27 cellular contexts compared by ENCODE assay signal in genomic region chr9:128188209-128188608, GRCh38. TPM values are rescaled to one million over a fixed set of nuclear protein-coding genes. Genes with fewer than 3 reads are reported as not detected.
A peak's percentile ranks its signal among the peaks of the same experiment; 100 is the strongest.
DNase-seq lines count a peak whose midpoint lies in the region; ATAC-seq and TF ChIP-seq lines count a peak whose summit lies in the region.
"Had no signal": no experiment of that assay in that cellular context is flagged by ENCODE, and none has a peak within 500 bp of the region (broad histone marks: within the 10 kb centered on the region; RNA-seq: fewer than 3 reads in every experiment).

No MANE protein-coding gene starts in this region.

- no peak overlapping the region for H3K4me3 ChIP-seq in HEK293 (ENCODE audit: low read depth, low read length)
- no peak overlapping the region for H3K4me3 ChIP-seq in esophagus squamous epithelium
- H3K4me3 ChIP-seq: Peyer's patch, spleen had no signal

- CTCF ChIA-PET in activated CD4-positive, alpha-beta memory T cell treated with anti-CD3 and anti-CD28 coated beads for 36 hours (lab: Charles Lee) = interaction anchor here (0.8 to 1.2 kb wide), 3 partner anchors 19 to 1668 kb away, joined by 3 read pairs; partner anchors contain the start of gene BBLN
- CTCF ChIA-PET in activated CD4-positive, alpha-beta memory T cell treated with anti-CD3 and anti-CD28 coated beads, Interleukin-2, amount 10 ng/mL, durations not matched to agents 7 days and 5 days (lab: Charles Lee) = interaction anchor here (0.6 to 1.3 kb wide), 2 partner anchors 59 to 406 kb away, joined by 3 read pairs; no protein-coding TSS in a partner anchor
- CTCF ChIA-PET in HEK293 (lab: Yijun Ruan, JAX) = interaction anchor here (0.6 to 1.3 kb wide), 3 partner anchors 42 to 71 kb away, joined by 3 to 6 read pairs (median 3); no protein-coding TSS in a partner anchor

- 44 to 47% methylated on average over 1 of the region's 1 CpG for WGBS in esophagus squamous epithelium, 2 donors

- no peaks in the 10 kb centered on the region for H3K9me3 Mint-ChIP-seq in activated CD4-positive, alpha-beta memory T cell treated with anti-CD3 and anti-CD28 coated beads for 36 hours
- H3K9me3 Mint-ChIP-seq in activated CD4-positive, alpha-beta memory T cell treated with anti-CD3 and anti-CD28 coated beads, Interleukin-2, amount 10 ng/mL, durations not matched to agents 7 days and 5 days = no peaks in the 10 kb centered on the region
- H3K9me3 Mint-ChIP-seq in activated naive CD8-positive, alpha-beta T cell treated with anti-CD3 and anti-CD28 coated beads, Interleukin-2, amount 50 U/mL, for 24 hours = no peaks in the 10 kb centered on the region
- H3K9me3 Mint-ChIP-seq in nephron = no peaks in the 10 kb centered on the region
- H3K9me3 Mint-ChIP-seq in naive thymus-derived CD8-positive, alpha-beta T cell = no peaks in the 10 kb centered on the region
- H3K9me3 Mint-ChIP-seq: activated T-cell treated with anti-CD3 and anti-CD28 coated beads, Interleukin-2, amount 50 U/mL, for 72 hours; CD4-positive, CD25-positive, alpha-beta regulatory T cell had no signal

- POLR2A ChIA-PET in activated CD4-positive, alpha-beta memory T cell treated with anti-CD3 and anti-CD28 coated beads for 36 hours (lab: Charles Lee) = interaction anchor here (0.6 kb wide), 1 partner anchor 23 kb away, joined by 3 read pairs; no protein-coding TSS in a partner anchor
- POLR2A ChIA-PET in activated CD4-positive, alpha-beta memory T cell treated with anti-CD3 and anti-CD28 coated beads, Interleukin-2, amount 10 ng/mL, durations not matched to agents 7 days and 5 days (lab: Charles Lee) = no interaction called here
- POLR2A ChIA-PET in HEK293 (lab: Yijun Ruan, JAX) = interaction anchor here (1.1 kb wide), 1 partner anchor 28 kb away, joined by 4 read pairs; the partner anchor contains the start of gene BBLN
- POLR2A ChIA-PET in naive thymus-derived CD8-positive, alpha-beta T cell (lab: Charles Lee) = interaction anchor here (0.6 kb wide), 2 partner anchors 80 to 193 kb away, joined by 3 to 4 read pairs; no protein-coding TSS in a partner anchor

- no peaks in the 10 kb centered on the region for H3K4me1 ChIP-seq in HEK293 (ENCODE audit: control insufficient read depth, insufficient read depth, low read length)
- H3K4me1 ChIP-seq in esophagus squamous epithelium = peaks cover 10 to 37% (median 20%) of the 10 kb centered on the region in 3 donors

- no peak overlapping the region for H3K4me3 Mint-ChIP-seq in activated CD4-positive, alpha-beta memory T cell treated with anti-CD3 and anti-CD28 coated beads for 36 hours
- H3K4me3 Mint-ChIP-seq in activated CD4-positive, alpha-beta memory T cell treated with anti-CD3 and anti-CD28 coated beads, Interleukin-2, amount 10 ng/mL, durations not matched to agents 7 days and 5 days = no peak overlapping the region
- H3K4me3 Mint-ChIP-seq in activated naive CD8-positive, alpha-beta T cell treated with anti-CD3 and anti-CD28 coated beads, Interleukin-2, amount 50 U/mL, for 24 hours = peak overlapping the region; percentile 23
- H3K4me3 Mint-ChIP-seq in nephron = peak overlapping the region; percentile 29 to 67 (median 62)
- peak overlapping the region in 1 of 10 donors; percentile 28 for H3K4me3 Mint-ChIP-seq in naive thymus-derived CD8-positive, alpha-beta T cell

- H3K36me3 ChIP-seq in HEK293 (ENCODE audit: control insufficient read depth in 2 of 2, insufficient read depth in 1 of 2, low read length in 2 of 2) (peaks cover 15 to 61% of the 10 kb centered on the region in 2 experiments; a peak in 2 of 3 replicates), esophagus squamous epithelium (peaks cover 0 to 72% (median 13%) of the 10 kb centered on the region in 3 donors)

- TF ChIP-seq CTCF in HEK293 (tag by site-specific recombination; IDR thresholded peaks at IDR 0.05) = no peak
- no peak for TF ChIP-seq CTCF in nephron (IDR thresholded peaks at IDR 0.05; ENCODE audit: unreplicated experiment in 3 of 3)
- no peak for TF ChIP-seq CTCF in esophagus squamous epithelium (IDR thresholded peaks at IDR 0.05)

- H3K27ac ChIP-seq in HEK293 (ENCODE audit: extremely low read depth, low read depth, low read length) = no peak overlapping the region
- no peak overlapping the region for H3K27ac ChIP-seq in esophagus squamous epithelium
- H3K27ac ChIP-seq: Peyer's patch, spleen had no signal

- ATAC-seq in activated naive CD8-positive, alpha-beta T cell treated with anti-CD3 and anti-CD28 coated beads, Interleukin-2, amount 50 U/mL, for 24 hours = no peak
- no peak for ATAC-seq in naive thymus-derived CD8-positive, alpha-beta T cell
- ATAC-seq: activated T-cell treated with anti-CD3 and anti-CD28 coated beads, Interleukin-2, amount 50 U/mL, for 72 hours; left lobe of liver; right cardiac atrium had no signal

- peaks cover 28% of the 10 kb centered on the region for H3K36me3 Mint-ChIP-seq in activated CD4-positive, alpha-beta memory T cell treated with anti-CD3 and anti-CD28 coated beads for 36 hours
- H3K36me3 Mint-ChIP-seq in activated CD4-positive, alpha-beta memory T cell treated with anti-CD3 and anti-CD28 coated beads, Interleukin-2, amount 10 ng/mL, durations not matched to agents 7 days and 5 days (ENCODE audit: low read depth) = peaks cover 36% of the 10 kb centered on the region
- H3K36me3 Mint-ChIP-seq in activated naive CD8-positive, alpha-beta T cell treated with anti-CD3 and anti-CD28 coated beads, Interleukin-2, amount 50 U/mL, for 24 hours (ENCODE audit: low read depth) = peaks cover 26% of the 10 kb centered on the region
- H3K36me3 Mint-ChIP-seq in nephron (ENCODE audit: low read depth) = peaks cover 45% of the 10 kb centered on the region
- H3K36me3 Mint-ChIP-seq in naive thymus-derived CD8-positive, alpha-beta T cell = peaks cover 0 to 50% (median 11%) of the 10 kb centered on the region in 3 donors

- no peaks in the 10 kb centered on the region for H3K27me3 ChIP-seq in esophagus squamous epithelium
- H3K27me3 ChIP-seq: Peyer's patch, spleen had no signal

- peaks cover 40% of the 10 kb centered on the region for H3K4me1 Mint-ChIP-seq in activated CD4-positive, alpha-beta memory T cell treated with anti-CD3 and anti-CD28 coated beads for 36 hours (ENCODE audit: low read depth)
- peaks cover 45% of the 10 kb centered on the region for H3K4me1 Mint-ChIP-seq in activated CD4-positive, alpha-beta memory T cell treated with anti-CD3 and anti-CD28 coated beads, Interleukin-2, amount 10 ng/mL, durations not matched to agents 7 days and 5 days
- peaks cover 45% of the 10 kb centered on the region for H3K4me1 Mint-ChIP-seq in activated naive CD8-positive, alpha-beta T cell treated with anti-CD3 and anti-CD28 coated beads, Interleukin-2, amount 50 U/mL, for 24 hours
- peaks cover 9% of the 10 kb centered on the region for H3K4me1 Mint-ChIP-seq in nephron
- H3K4me1 Mint-ChIP-seq in naive thymus-derived CD8-positive, alpha-beta T cell = peaks cover 5 to 43% (median 27%) of the 10 kb centered on the region in 4 donors

- intact Hi-C loops in activated CD4-positive, alpha-beta memory T cell treated with anti-CD3 and anti-CD28 coated beads for 36 hours (cut with micrococcal nuclease) = no loop called here
- intact Hi-C loops in esophagus squamous epithelium (cut with DNase I) = no loop called here

- H3K27ac Mint-ChIP-seq in activated CD4-positive, alpha-beta memory T cell treated with anti-CD3 and anti-CD28 coated beads for 36 hours = peak overlapping the region; percentile 28
- no peak overlapping the region for H3K27ac Mint-ChIP-seq in activated CD4-positive, alpha-beta memory T cell treated with anti-CD3 and anti-CD28 coated beads, Interleukin-2, amount 10 ng/mL, durations not matched to agents 7 days and 5 days
- H3K27ac Mint-ChIP-seq in activated naive CD8-positive, alpha-beta T cell treated with anti-CD3 and anti-CD28 coated beads, Interleukin-2, amount 50 U/mL, for 24 hours = no peak overlapping the region
- no peak overlapping the region for H3K27ac Mint-ChIP-seq in nephron
- no peak overlapping the region for H3K27ac Mint-ChIP-seq in naive thymus-derived CD8-positive, alpha-beta T cell

- DNase-seq in activated CD4-positive, alpha-beta memory T cell treated with anti-CD3 and anti-CD28 coated beads for 36 hours = no peak
- no peak for DNase-seq in activated CD4-positive, alpha-beta memory T cell treated with anti-CD3 and anti-CD28 coated beads, Interleukin-2, amount 10 ng/mL, durations not matched to agents 7 days and 5 days
- DNase-seq in activated naive CD8-positive, alpha-beta T cell treated with anti-CD3 and anti-CD28 coated beads, Interleukin-2, amount 50 U/mL, for 24 hours = no peak
- no peak for DNase-seq in naive thymus-derived CD8-positive, alpha-beta T cell
- DNase-seq in stimulated activated CD4-positive, alpha-beta T cell treated with anti-CD3 and anti-CD28 coated beads, Interleukin-4, amount 100 ng/mL, for 24 hours = no peak
- no peak for DNase-seq in esophagus squamous epithelium (lab: John Stamatoyannopoulos, UW)
- DNase-seq: 8988T; activated naive CD4-positive, alpha-beta T cell treated with Interleukin-2 at 50 U/mL for 16 hours; activated T-cell treated with anti-CD3 and anti-CD28 coated beads, Interleukin-2, amount 50 U/mL, for 72 hours; CD4-positive, CD25-positive, alpha-beta regulatory T cell; GOT3; NCI-H1092 treated with DMSO at 0.1 percent for 48 hours; NCI-H187; NCI-H446 treated with DMSO at 0.1 percent for 48 hours; NCI-H82; Peyer's patch; posterior cingulate gyrus; SIG-M5; spleen; stimulated activated CD4-positive, alpha-beta T cell treated with anti-CD3 and anti-CD28 coated beads, Interleukin-2, amount 100 ng/mL, for 24 hours; SW 1271; trophoblast cell had no signal

- H3K9me3 ChIP-seq in HEK293 (ENCODE audit: control insufficient read depth, insufficient read depth, low read depth, low read length) (no peaks in the 10 kb centered on the region), esophagus squamous epithelium (no peaks in the 10 kb centered on the region)
- H3K9me3 ChIP-seq: Peyer's patch, spleen had no signal

- no peak for TF ChIP-seq POLR2A in esophagus squamous epithelium (IDR thresholded peaks at IDR 0.05)

- no peaks in the 10 kb centered on the region for H3K27me3 Mint-ChIP-seq in activated CD4-positive, alpha-beta memory T cell treated with anti-CD3 and anti-CD28 coated beads for 36 hours
- no peaks in the 10 kb centered on the region for H3K27me3 Mint-ChIP-seq in activated CD4-positive, alpha-beta memory T cell treated with anti-CD3 and anti-CD28 coated beads, Interleukin-2, amount 10 ng/mL, durations not matched to agents 7 days and 5 days
- peaks cover 4% of the 10 kb centered on the region for H3K27me3 Mint-ChIP-seq in activated naive CD8-positive, alpha-beta T cell treated with anti-CD3 and anti-CD28 coated beads, Interleukin-2, amount 50 U/mL, for 24 hours
- no peaks in the 10 kb centered on the region for H3K27me3 Mint-ChIP-seq in nephron (ENCODE audit: low read depth)
- H3K27me3 Mint-ChIP-seq in naive thymus-derived CD8-positive, alpha-beta T cell = no peaks in the 10 kb centered on the region

RNA-seq across cellular contexts. Expression of gene CIZ1, which starts 3.2 kb away (rescaled TPM):
- total RNA-seq in activated CD4-positive, alpha-beta memory T cell treated with anti-CD3 and anti-CD28 coated beads for 36 hours = 100 to 1,000 TPM in 1 of 2 experiments, 10 to 100 TPM in 1; 95.4 to 105 TPM
- 100 to 1,000 TPM; 112 to 116 TPM for total RNA-seq in activated CD4-positive, alpha-beta memory T cell treated with anti-CD3 and anti-CD28 coated beads, Interleukin-2, amount 10 ng/mL, durations not matched to agents 7 days and 5 days
- total RNA-seq in naive thymus-derived CD8-positive, alpha-beta T cell = 100 to 1,000 TPM; 134 to 141 TPM
- polyA plus RNA-seq in naive thymus-derived CD8-positive, alpha-beta T cell = 10 to 100 TPM in 2 of 3 donors, 1 to 10 TPM in 1; 7.4 to 39.2 (median 13.2) TPM
- total RNA-seq in esophagus squamous epithelium = 10 to 100 TPM; 31.0 to 74.6 (median 43.7) TPM

RNA-seq across cellular contexts. Expression of gene DNM1, which starts 15.0 kb away (rescaled TPM):
- total RNA-seq in activated CD4-positive, alpha-beta memory T cell treated with anti-CD3 and anti-CD28 coated beads for 36 hours = 1 to 10 TPM in 1 of 2 experiments, under 1 TPM in 1; 0.63 to 1.1 TPM
- under 1 TPM; 0.30 to 0.40 TPM for total RNA-seq in activated CD4-positive, alpha-beta memory T cell treated with anti-CD3 and anti-CD28 coated beads, Interleukin-2, amount 10 ng/mL, durations not matched to agents 7 days and 5 days
- total RNA-seq in naive thymus-derived CD8-positive, alpha-beta T cell = 1 to 10 TPM; 1.1 to 1.5 TPM
- polyA plus RNA-seq in naive thymus-derived CD8-positive, alpha-beta T cell = under 1 TPM in 2 of 3 donors, not detected in 1; 0.08 to 0.28 TPM
- 1 to 10 TPM; 1.3 to 9.7 (median 1.6) TPM for total RNA-seq in esophagus squamous epithelium
- polyA plus RNA-seq: CD4-positive, CD25-positive, alpha-beta regulatory T cell had no signal

RNA-seq across cellular contexts. Expression of gene BBLN, which starts 28.1 kb away (rescaled TPM):
- 10 to 100 TPM; 86.9 to 90.1 TPM for total RNA-seq in activated CD4-positive, alpha-beta memory T cell treated with anti-CD3 and anti-CD28 coated beads for 36 hours
- 10 to 100 TPM; 91.3 to 94.1 TPM for total RNA-seq in activated CD4-positive, alpha-beta memory T cell treated with anti-CD3 and anti-CD28 coated beads, Interleukin-2, amount 10 ng/mL, durations not matched to agents 7 days and 5 days
- total RNA-seq in naive thymus-derived CD8-positive, alpha-beta T cell = 10 to 100 TPM; 47.7 to 48.2 TPM
- polyA plus RNA-seq in naive thymus-derived CD8-positive, alpha-beta T cell = 100 to 1,000 TPM; 116 to 122 (median 121) TPM
- 100 to 1,000 TPM; 124 to 214 (median 162) TPM for total RNA-seq in esophagus squamous epithelium

RNA-seq across cellular contexts. Expression of gene LCN2, which starts 39.0 kb away (rescaled TPM):
- not detected for total RNA-seq in activated CD4-positive, alpha-beta memory T cell treated with anti-CD3 and anti-CD28 coated beads for 36 hours
- total RNA-seq in activated CD4-positive, alpha-beta memory T cell treated with anti-CD3 and anti-CD28 coated beads, Interleukin-2, amount 10 ng/mL, durations not matched to agents 7 days and 5 days = not detected
- total RNA-seq in naive thymus-derived CD8-positive, alpha-beta T cell = not detected
- not detected for polyA plus RNA-seq in naive thymus-derived CD8-positive, alpha-beta T cell
- 100 to 1,000 TPM in 3 of 4 donors, 10 to 100 TPM in 1; 36.2 to 931 (median 809) TPM for total RNA-seq in esophagus squamous epithelium
- total RNA-seq: activated CD8-positive, alpha-beta memory T cell treated with anti-CD3 and anti-CD28 coated beads for 36 hours; activated T-cell treated with anti-CD3 and anti-CD28 coated beads, Interleukin-2, amount 50 U/mL, for 72 hours; right cardiac atrium had no signal
- polyA plus RNA-seq: CD4-positive, CD25-positive, alpha-beta regulatory T cell had no signal

Comparison
In these comparisons a context has a peak if more than half of its experiments do, and no peak if none do; other contexts are left out.
1. H3K4me3 Mint-ChIP-seq: peak in activated naive CD8-positive, alpha-beta T cell treated with anti-CD3 and anti-CD28 coated beads, Interleukin-2, amount 50 U/mL, for 24 hours (single experiment) and nephron (3 of 3); none in activated CD4-positive, alpha-beta memory T cell treated with anti-CD3 and anti-CD28 coated beads for 36 hours (single experiment) and activated CD4-positive, alpha-beta memory T cell treated with anti-CD3 and anti-CD28 coated beads, Interleukin-2, amount 10 ng/mL, durations not matched to agents 7 days and 5 days (single experiment).